Comparison of ENCODE assay signal across 16 cellular contexts in genomic region chr15:60740787-60741354, GRCh38.
A peak's percentile ranks its signal among the peaks of the same experiment; 100 is the strongest.
DNase-seq lines count a peak whose midpoint lies in the region; ATAC-seq and TF ChIP-seq lines count a peak whose summit lies in the region.
"Had no signal": no experiment of that assay in that cellular context is flagged by ENCODE, and none has a peak within 500 bp of the region (broad histone marks: within the 10 kb centered on the region; RNA-seq: fewer than 3 reads in every experiment).

No MANE protein-coding gene starts in this region.

- ATAC-seq in WTC11, result no peak
- ATAC-seq in stimulated activated effector memory CD8-positive, alpha-beta T cell treated with anti-CD3 and anti-CD28 coated beads, Interleukin-12 subunit alpha, Interleukin-12 subunit beta, amount 100 ng/mL, for 72 hours, result peak; percentile 83
- no peak for ATAC-seq in HG02623 (IDR thresholded peaks at IDR 0.05; ENCODE audit: unreplicated experiment)

- no peak overlapping the region for H3K4me3 ChIP-seq in foreskin fibroblast (ENCODE audit: low read depth in 1 of 2, low read length in 2 of 2)
- H3K4me3 ChIP-seq: pancreas, Peyer's patch had no signal

- H3K27me3 Mint-ChIP-seq in WTC11 (ENCODE audit: low read depth), result no peaks in the 10 kb centered on the region; the same call in 1 of the 2 replicates

- no peaks in the 10 kb centered on the region for H3K36me3 Mint-ChIP-seq in WTC11
- no peaks in the 10 kb centered on the region for H3K36me3 Mint-ChIP-seq in stimulated activated effector memory CD8-positive, alpha-beta T cell treated with anti-CD3 and anti-CD28 coated beads, Interleukin-12 subunit alpha, Interleukin-12 subunit beta, amount 100 ng/mL, for 72 hours

- H3K27ac Mint-ChIP-seq in WTC11, result no peak overlapping the region
- H3K27ac Mint-ChIP-seq in stimulated activated effector memory CD8-positive, alpha-beta T cell treated with anti-CD3 and anti-CD28 coated beads, Interleukin-12 subunit alpha, Interleukin-12 subunit beta, amount 100 ng/mL, for 72 hours, result peak overlapping the region; percentile 49

- H3K4me1 Mint-ChIP-seq in WTC11, result peaks cover 3% of the 10 kb centered on the region; the same call in 1 of the 2 replicates
- peaks cover 22% of the 10 kb centered on the region for H3K4me1 Mint-ChIP-seq in stimulated activated effector memory CD8-positive, alpha-beta T cell treated with anti-CD3 and anti-CD28 coated beads, Interleukin-12 subunit alpha, Interleukin-12 subunit beta, amount 100 ng/mL, for 72 hours

- DNase-seq in NK-92 treated with Interleukin-12 subunit alpha and Interleukin-12 subunit beta, amount 100 ng/mL, for 24 hours (lab: John Stamatoyannopoulos, UW), result peak; percentile 56
- DNase-seq in NK-92 (lab: John Stamatoyannopoulos, UW; ENCODE audit: unreplicated experiment) (no peak), WTC11 (ENCODE audit: low spot score) (no peak), foreskin fibroblast (peak; percentile 19 to 28), COLO829 (ENCODE audit: low spot score) (no peak), NCI-H2081 treated with DMSO at 0.1 percent for 48 hours (lab: John Stamatoyannopoulos, UW) (no peak)
- no peak for DNase-seq in stimulated activated effector memory CD8-positive, alpha-beta T cell treated with anti-CD3 and anti-CD28 coated beads, Interleukin-12 subunit alpha, Interleukin-12 subunit beta, amount 100 ng/mL, for 72 hours (ENCODE audit: low spot score in 2 of 2)
- DNase-seq: activated naive CD4-positive, alpha-beta T cell; effector memory CD4-positive, alpha-beta T cell; GDM1; kidney; NCI-H1930; NCI-H524; pancreas; Peyer's patch had no signal

- no peak overlapping the region for H3K4me3 Mint-ChIP-seq in WTC11
- no peak overlapping the region for H3K4me3 Mint-ChIP-seq in stimulated activated effector memory CD8-positive, alpha-beta T cell treated with anti-CD3 and anti-CD28 coated beads, Interleukin-12 subunit alpha, Interleukin-12 subunit beta, amount 100 ng/mL, for 72 hours

- TF ChIP-seq CTCF in WTC11 (IDR thresholded peaks at IDR 0.05), result no peak
- no peak for TF ChIP-seq CTCF in foreskin fibroblast (IDR thresholded peaks at IDR 0.05; ENCODE audit: low read depth, low read length)

- POLR2A ChIA-PET in WTC11 (lab: Charles Lee), result no interaction called here

- CTCF ChIA-PET in WTC11 (lab: Charles Lee), result interaction anchor here (0.7 to 1.3 kb wide), 6 partner anchors 37 to 1999 kb away, joined by 3 to 5 read pairs (median 3); no protein-coding TSS in a partner anchor

- peaks cover 6% of the 10 kb centered on the region for H3K9me3 Mint-ChIP-seq in WTC11
- H3K9me3 Mint-ChIP-seq in stimulated activated effector memory CD8-positive, alpha-beta T cell treated with anti-CD3 and anti-CD28 coated beads, Interleukin-12 subunit alpha, Interleukin-12 subunit beta, amount 100 ng/mL, for 72 hours, result no peaks in the 10 kb centered on the region

TF ChIP-seq in WTC11, 78 proteins besides CTCF, POLR2A, EP300 and RAD21:
- TF ChIP-seq IRF2 (CRISPR knock-in tag; IDR thresholded peaks at IDR 0.05; ENCODE audit: borderline replicate concordance, low read depth) (no peak), GABPB1 (CRISPR knock-in tag; IDR thresholded peaks at IDR 0.05) (0 out of 2 replicates have a peak, but pooled peaks have one; percentile 6), USF2 (CRISPR knock-in tag; IDR thresholded peaks at IDR 0.05) (no peak)

Comparison
In these comparisons a context has a peak if more than half of its experiments do, and no peak if none do; other contexts are left out.
1. DNase-seq: peak in NK-92 treated with Interleukin-12 subunit alpha and Interleukin-12 subunit beta, amount 100 ng/mL, for 24 hours (single experiment) and foreskin fibroblast (2 of 2); none in NK-92 (single experiment), WTC11 (single experiment), stimulated activated effector memory CD8-positive, alpha-beta T cell treated with anti-CD3 and anti-CD28 coated beads, Interleukin-12 subunit alpha, Interleukin-12 subunit beta, amount 100 ng/mL, for 72 hours (0 of 2), COLO829 (single experiment) and NCI-H2081 treated with DMSO at 0.1 percent for 48 hours (single experiment).